11 cellular contexts compared by ENCODE assay signal in the genomic region with DNA sequence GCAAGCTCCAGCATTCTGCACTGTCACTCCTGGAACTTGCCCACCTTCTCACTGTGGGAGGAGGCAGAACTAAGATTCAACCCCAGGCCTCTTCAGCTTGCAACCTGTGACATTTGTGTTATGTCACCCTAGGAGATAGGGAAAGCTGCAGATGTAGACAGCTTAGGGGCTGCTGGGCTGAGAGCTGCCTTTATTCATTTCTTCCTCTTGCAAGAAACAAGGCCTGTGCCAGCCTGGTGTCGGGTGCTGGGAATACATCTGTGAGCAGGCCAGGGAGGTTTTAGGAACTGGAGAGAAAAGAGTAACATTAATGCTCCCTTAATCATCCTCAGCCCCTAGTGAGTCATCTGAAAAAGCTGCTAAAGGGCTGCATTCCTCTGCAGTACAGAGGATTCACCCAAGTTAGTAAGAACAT.
DNase-seq lines count a peak whose midpoint lies in the region; ATAC-seq and TF ChIP-seq lines count a peak whose summit lies in the region.
"Had no signal": no experiment of that assay in that cellular context is flagged by ENCODE, and none has a peak within 500 bp of the region (broad histone marks: within the 10 kb centered on the region; RNA-seq: fewer than 3 reads in every experiment).

No MANE protein-coding gene starts in this region.

- peak overlapping the region; percentile 74 for H3K27ac ChIP-seq in ACC112 (ENCODE audit: low read depth, low read length)
- H3K27ac ChIP-seq: C4-2B had no signal

- ATAC-seq in HG03045 (IDR thresholded peaks at IDR 0.05; ENCODE audit: unreplicated experiment), result no peak
- no peak for ATAC-seq in HG02938 (IDR thresholded peaks at IDR 0.05; ENCODE audit: unreplicated experiment)
- ATAC-seq in HG02885 (IDR thresholded peaks at IDR 0.05; ENCODE audit: poor library complexity, unreplicated experiment), result no peak

- no peaks in the 10 kb centered on the region for H3K27me3 ChIP-seq in ACC112 (ENCODE audit: insufficient read depth, low read length)

- peak overlapping the region; percentile 66 for H2AFZ ChIP-seq in ACC112 (ENCODE audit: low read length, unreplicated experiment)

- no peaks in the 10 kb centered on the region for H3K36me3 ChIP-seq in ACC112 (ENCODE audit: insufficient read depth, low read length)

- no peaks in the 10 kb centered on the region for H3K79me2 ChIP-seq in ACC112 (ENCODE audit: control insufficient read depth, insufficient read depth, low read length, unreplicated experiment)

- H3K4me1 ChIP-seq in ACC112 (ENCODE audit: control insufficient read depth, insufficient read depth, low read length, unreplicated experiment), result peaks cover 26% of the 10 kb centered on the region

- peak; percentile 35 for TF ChIP-seq CTCF in epithelial cell of esophagus (IDR thresholded peaks at IDR 0.05; ENCODE audit: insufficient read depth, low read depth, low read length, missing control alignments)

- H3K4me3 ChIP-seq in ACC112 (ENCODE audit: low read depth, low read length) (no peak overlapping the region), epithelial cell of esophagus (ENCODE audit: low read length) (no peak overlapping the region)

- DNase-seq in NCI-H460 (ENCODE audit: extremely low read depth, low read depth) (peak; percentile 21), epithelial cell of esophagus (ENCODE audit: low read depth) (peak; percentile 89), myocyte (ENCODE audit: low read depth) (peak; percentile 81)
- no peak for DNase-seq in activated CD8-positive, alpha-beta memory T cell treated with anti-CD3 and anti-CD28 coated beads for 24 hours
- DNase-seq: activated T-cell treated with anti-CD3 and anti-CD28 coated beads, Interleukin-2, amount 50 U/mL, for 1 hour; NCI-H2029 treated with DMSO at 0.1 percent for 48 hours had no signal
